ENCODE assay signal across 8 cellular contexts in the genomic region with DNA sequence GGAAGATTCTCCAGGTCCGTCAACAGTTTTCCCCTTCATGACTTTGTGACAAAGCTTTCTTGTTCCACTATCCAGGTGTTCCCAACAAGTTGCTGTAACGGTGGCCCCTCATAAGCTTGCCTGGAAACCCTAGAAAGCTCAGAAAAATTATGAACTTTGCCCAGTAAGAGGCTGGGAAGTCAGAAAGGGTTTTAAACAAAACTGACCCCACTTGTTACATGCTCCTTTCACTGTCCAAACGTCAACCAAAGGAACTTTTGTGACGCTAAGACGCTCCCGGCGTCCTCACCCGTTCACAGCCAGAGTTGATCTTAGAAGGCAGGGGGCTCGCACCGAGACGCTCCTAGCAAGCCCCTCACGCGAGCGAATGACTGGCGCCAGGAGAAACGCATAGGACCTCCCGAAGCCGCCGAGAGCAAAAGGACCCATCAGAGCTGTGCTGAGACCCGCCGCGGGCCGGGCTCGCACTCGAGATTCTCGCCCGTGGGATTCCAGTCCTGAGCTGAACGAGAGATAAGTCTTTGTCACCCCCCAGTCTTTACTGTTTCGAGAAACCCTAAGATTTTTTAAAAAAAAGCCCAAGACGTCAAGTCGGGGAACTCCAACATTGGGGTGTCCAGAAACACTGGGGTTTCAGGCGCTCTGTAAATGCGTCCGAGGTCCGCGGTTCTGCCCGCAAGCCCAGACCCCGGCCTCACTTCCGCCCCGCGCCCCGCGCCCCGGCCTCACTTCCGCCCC. TPM values are rescaled to one million over a fixed set of nuclear protein-coding genes. Genes with fewer than 3 reads are reported as not detected.
DNase-seq lines count a peak whose midpoint lies in the region; ATAC-seq lines count a peak whose summit lies in the region.

No MANE protein-coding gene starts in this region.

- DNase-seq in CD4-positive, alpha-beta memory T cell = no peak
- DNase-seq in MG63 (peak; percentile 26), amniotic epithelial cell (ENCODE audit: low read depth) (peak; percentile 15), HK-2 (ENCODE audit: unreplicated experiment) (no peak), T1000 (lab: John Stamatoyannopoulos, UW) (no peak)

- H3K4me3 Mint-ChIP-seq in CD4-positive, alpha-beta memory T cell = peak overlapping the region; percentile 94 to 99 (median 96)

- H3K27ac ChIP-seq in CD4-positive, alpha-beta memory T cell (ENCODE audit: low read depth, low read length) = peak overlapping the region; percentile 94
- H3K27ac ChIP-seq in skeletal muscle tissue (ENCODE audit: low read depth, low read length) = peak overlapping the region; percentile 91

- CTCF ChIA-PET in CD4-positive, alpha-beta memory T cell (lab: Charles Lee; ENCODE audit: partially characterized antibody) = interaction anchor here (1.1 to 2.7 kb wide), 6 partner anchors 29 to 695 kb away, joined by 3 to 10 read pairs (median 4); partner anchors contain the start of genes MRPL18 and TCP1

- H3K4me1 ChIP-seq in CD4-positive, alpha-beta memory T cell (ENCODE audit: insufficient read depth, low read length) = peaks cover 16% of the 10 kb centered on the region
- H3K4me1 ChIP-seq in iPS-15b (ENCODE audit: control insufficient read depth, insufficient read depth, low read length) (peaks cover 8% of the 10 kb centered on the region), skeletal muscle tissue (ENCODE audit: control insufficient read depth in 3 of 3, insufficient read depth in 3 of 3, low read length in 3 of 3) (peaks cover 13 to 21% (median 19%) of the 10 kb centered on the region in 3 donors)

- H3K9me3 ChIP-seq in CD4-positive, alpha-beta memory T cell (ENCODE audit: control insufficient read depth in 1 of 2, low read length in 2 of 2) = no peaks in the 10 kb centered on the region
- H3K9me3 ChIP-seq in MG63 (no peaks in the 10 kb centered on the region), iPS-15b (ENCODE audit: control insufficient read depth, insufficient read depth, low read length) (no peaks in the 10 kb centered on the region), skeletal muscle tissue (ENCODE audit: control insufficient read depth in 3 of 3, low read length in 3 of 3) (no peaks in the 10 kb centered on the region)

- no peaks in the 10 kb centered on the region for H3K27me3 Mint-ChIP-seq in CD4-positive, alpha-beta memory T cell

- ATAC-seq in GM19438 (IDR thresholded peaks at IDR 0.05; ENCODE audit: low read depth, unreplicated experiment) = peak; percentile 8

- no peaks in the 10 kb centered on the region for H3K9me3 Mint-ChIP-seq in CD4-positive, alpha-beta memory T cell

- POLR2A ChIA-PET in CD4-positive, alpha-beta memory T cell (lab: Charles Lee; ENCODE audit: partially characterized antibody) = interaction anchor here (0.5 to 7.5 kb wide), 16 partner anchors 8 to 208 kb away, joined by 3 to 116 read pairs (median 6); partner anchors contain the start of genes MRPL18, SOD2, TCP1 and WTAP

- no peaks in the 10 kb centered on the region for H3K27me3 ChIP-seq in CD4-positive, alpha-beta memory T cell (ENCODE audit: insufficient read depth, low read length)
- H3K27me3 ChIP-seq in MG63 = no peaks in the 10 kb centered on the region
- H3K27me3 ChIP-seq in iPS-15b (ENCODE audit: control insufficient read depth, insufficient read depth, low read length) = no peaks in the 10 kb centered on the region
- no peaks in the 10 kb centered on the region for H3K27me3 ChIP-seq in skeletal muscle tissue (ENCODE audit: control insufficient read depth in 3 of 3, insufficient read depth in 3 of 3, low read length in 3 of 3)

- peak overlapping the region; percentile 93 to 98 (median 98) for H3K27ac Mint-ChIP-seq in CD4-positive, alpha-beta memory T cell

- H3K36me3 ChIP-seq in CD4-positive, alpha-beta memory T cell (ENCODE audit: insufficient read depth, low read length) = peaks cover 14% of the 10 kb centered on the region
- H3K36me3 ChIP-seq in MG63 (peaks cover 42% of the 10 kb centered on the region), iPS-15b (ENCODE audit: control insufficient read depth, insufficient read depth, low read length) (peaks cover 10% of the 10 kb centered on the region), skeletal muscle tissue (ENCODE audit: control insufficient read depth in 3 of 3, insufficient read depth in 3 of 3, low read length in 3 of 3) (peaks cover 12 to 17% (median 15%) of the 10 kb centered on the region in 3 donors)

- H3K9ac ChIP-seq in iPS-15b (ENCODE audit: low read depth, low read length) = peak overlapping the region; percentile 94
- peak overlapping the region; percentile 91 to 94 (median 91) for H3K9ac ChIP-seq in skeletal muscle tissue (ENCODE audit: low read depth in 1 of 3, low read length in 3 of 3)

- peaks cover 23 to 33% (median 28%) of the 10 kb centered on the region in 4 donors for H3K4me1 Mint-ChIP-seq in CD4-positive, alpha-beta memory T cell

- peak overlapping the region; percentile 87 to 99 for H3K4me3 ChIP-seq in CD4-positive, alpha-beta memory T cell (ENCODE audit: low read length in 2 of 2)
- H3K4me3 ChIP-seq in MG63 (peak overlapping the region; percentile 77), iPS-15b (ENCODE audit: low read depth, low read length) (peak overlapping the region; percentile 72), skeletal muscle tissue (ENCODE audit: low read length in 3 of 3) (peak overlapping the region; percentile 90 to 99 (median 99))

- H3K36me3 Mint-ChIP-seq in CD4-positive, alpha-beta memory T cell = peaks cover 7 to 41% of the 10 kb centered on the region in 2 donors

- intact Hi-C loops in CD4-positive, alpha-beta memory T cell (cut with micrococcal nuclease) = no loop called here

RNA-seq across cellular contexts. Expression of gene ACAT2, which starts 0.5 kb away (rescaled TPM):
- total RNA-seq in CD4-positive, alpha-beta memory T cell = 10 to 100 TPM; 30.5 to 30.9 TPM
- polyA plus RNA-seq in CD4-positive, alpha-beta memory T cell = 10 to 100 TPM; 43.5 to 53.2 TPM
- 33.7 and 45.2 TPM in 2 replicates for total RNA-seq in MG63 (2014; rRNA removed; shearing (Covaris generic); ENCODE audit: low replicate concordance)
- 5.2 TPM for total RNA-seq in skeletal muscle tissue

RNA-seq across cellular contexts. Expression of gene TCP1, which starts 28.1 kb away (rescaled TPM):
- 100 to 1,000 TPM; 151 to 162 TPM for total RNA-seq in CD4-positive, alpha-beta memory T cell
- polyA plus RNA-seq in CD4-positive, alpha-beta memory T cell = 100 to 1,000 TPM in 1 of 2 donors, 10 to 100 TPM in 1; 84.3 to 114 TPM
- total RNA-seq in MG63 (2014; rRNA removed; shearing (Covaris generic); ENCODE audit: low replicate concordance) = 229 and 269 TPM in 2 replicates
- 203 TPM for total RNA-seq in skeletal muscle tissue

RNA-seq across cellular contexts. Expression of gene MRPL18, which starts 29.0 kb away (rescaled TPM):
- total RNA-seq in CD4-positive, alpha-beta memory T cell = 10 to 100 TPM; 43.9 to 45.2 TPM
- 100 to 1,000 TPM in 1 of 2 donors, 10 to 100 TPM in 1; 68.5 to 105 TPM for polyA plus RNA-seq in CD4-positive, alpha-beta memory T cell
- total RNA-seq in MG63 (2014; rRNA removed; shearing (Covaris generic); ENCODE audit: low replicate concordance) = 129 and 143 TPM in 2 replicates
- 81.4 TPM for total RNA-seq in skeletal muscle tissue

RNA-seq across cellular contexts. Expression of gene WTAP, which starts 34.0 kb away (rescaled TPM):
- total RNA-seq in CD4-positive, alpha-beta memory T cell = 100 to 1,000 TPM; 151 to 159 TPM
- polyA plus RNA-seq in CD4-positive, alpha-beta memory T cell = 100 to 1,000 TPM; 140 to 149 TPM
- 65.3 and 94.1 TPM in 2 replicates for total RNA-seq in MG63 (2014; rRNA removed; shearing (Covaris generic); ENCODE audit: low replicate concordance)
- 64.7 TPM for total RNA-seq in skeletal muscle tissue

RNA-seq across cellular contexts. Expression of gene PNLDC1, which starts 38.8 kb away (rescaled TPM):
- total RNA-seq in CD4-positive, alpha-beta memory T cell = under 1 TPM; 0.47 to 0.94 TPM
- under 1 TPM in 1 of 2 donors, not detected in 1; 0.23 TPM for polyA plus RNA-seq in CD4-positive, alpha-beta memory T cell
- not detected in 2 replicates for total RNA-seq in MG63 (2014; rRNA removed; shearing (Covaris generic); ENCODE audit: low replicate concordance)
- not detected for total RNA-seq in skeletal muscle tissue

Comparison
In these comparisons a context has a peak if more than half of its experiments do, and no peak if none do; other contexts are left out.
1. DNase-seq: peak in MG63 (single experiment) and amniotic epithelial cell (single experiment); none in CD4-positive, alpha-beta memory T cell (0 of 5), HK-2 (single experiment) and T1000 (single experiment).
2. Peak in every context shown above with its lines, with median percentiles within 50 percentile points of each other: H3K4me3 ChIP-seq.